In the genomic region with DNA sequence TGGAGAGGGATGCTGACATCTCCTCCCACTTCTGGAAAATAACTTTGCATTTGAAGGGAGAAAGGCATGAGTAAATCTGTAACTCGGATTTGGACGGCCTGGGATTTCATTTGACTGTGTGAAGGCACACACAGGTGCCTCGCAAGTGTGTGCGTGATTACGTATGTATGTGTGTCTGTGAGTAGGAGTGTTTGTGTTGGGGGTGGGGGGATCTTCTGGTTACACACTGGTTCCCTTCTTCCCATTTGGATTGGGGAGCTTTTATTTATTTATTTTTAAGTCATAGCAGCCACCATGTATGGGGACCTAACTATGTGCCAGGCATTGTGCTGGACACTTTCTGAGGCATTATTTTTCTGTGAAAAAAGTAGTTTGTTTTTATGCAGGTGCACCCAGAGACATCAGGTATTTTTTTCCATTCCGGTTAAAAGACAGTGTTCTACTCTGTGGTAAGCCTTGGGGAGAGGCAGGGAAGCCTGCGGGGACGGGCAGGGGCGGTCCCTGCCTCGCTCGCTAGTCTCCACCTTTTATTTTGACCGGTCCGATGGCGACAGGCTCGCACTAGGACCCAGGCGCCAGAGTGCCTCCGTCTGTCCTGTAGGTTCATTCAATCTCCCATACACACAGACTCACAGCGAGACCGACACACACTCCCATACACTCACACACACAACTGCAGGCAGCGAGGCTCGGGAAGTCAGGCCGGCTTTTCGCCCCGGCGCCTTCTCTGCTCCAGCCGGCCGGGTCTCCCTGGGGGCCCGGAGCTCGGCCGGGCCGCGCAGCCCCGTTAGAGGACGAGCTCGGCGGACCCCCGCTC, we compare ENCODE assay signal across 8 cellular contexts. TPM values are rescaled to one million over a fixed set of nuclear protein-coding genes. Genes with fewer than 3 reads are reported as not detected.
DNase-seq lines count a peak whose midpoint lies in the region; ATAC-seq, FAIRE-seq and TF ChIP-seq lines count a peak whose summit lies in the region.

TSS of gene MXI1 (plus strand) at position 618 of the 817 bp plus-strand sequence. CDS start 204 bp downstream, outside the sequence.

- H3K9ac ChIP-seq in astrocyte (ENCODE audit: low read length) = peak within 1 kb of the TSS; percentile 83

- FAIRE-seq in astrocyte (lab: Jason Lieb, UNC) (no peak), pancreas (lab: Jason Lieb, UNC) (no peak)

- WGBS in pancreas, 2 donors = 2% methylated on average over 29 to 37 of the region's 37 CpGs

- peak within 1 kb of the TSS; percentile 100 for H3K4me3 Mint-ChIP-seq in astrocyte (ENCODE audit: unreplicated experiment)

- H3K79me2 ChIP-seq in astrocyte (ENCODE audit: insufficient read depth, low read length) = no peaks in the 10 kb centered on the region

- no peaks in the 10 kb centered on the region for H3K9me3 Mint-ChIP-seq in astrocyte (ENCODE audit: unreplicated experiment)

- H4K20me1 ChIP-seq in astrocyte (ENCODE audit: insufficient read depth, low read length) = peaks cover under 1% of the 10 kb centered on the region

- H3K27me3 ChIP-seq in GM06990 (replicated peaks; ENCODE audit: control insufficient read depth, insufficient read depth, low read length) (no peaks in the 10 kb centered on the region; the same call in 1 of the 2 replicates), SJCRH30 (no peaks in the 10 kb centered on the region; the same call in 1 of the 2 replicates), astrocyte (ENCODE audit: insufficient read depth, low read length) (peaks cover 19% of the 10 kb centered on the region), left ventricle myocardium inferior (ENCODE audit: low read depth) (no peaks in the 10 kb centered on the region), pancreas (no peaks in the 10 kb centered on the region)

- ATAC-seq in GM21786 (IDR thresholded peaks at IDR 0.05; ENCODE audit: unreplicated experiment) (peak; percentile 52), pancreas (peak in 3 of 4 donors; percentile 22 to 45 (median 35))

- H3K9me3 ChIP-seq in SJCRH30 (replicated peaks) (no peaks in the 10 kb centered on the region), astrocyte (ENCODE audit: insufficient read depth, low read depth, low read length) (no peaks in the 10 kb centered on the region), left ventricle myocardium inferior (replicated peaks) (no peaks in the 10 kb centered on the region), pancreas (no peaks in the 10 kb centered on the region)

- H2AFZ ChIP-seq in astrocyte (ENCODE audit: low read depth, low read length) = peak within 1 kb of the TSS; percentile 91

- peak within 1 kb of the TSS; percentile 83 for H3K27ac Mint-ChIP-seq in astrocyte (ENCODE audit: unreplicated experiment)

- DNase-seq in GM06990 (ENCODE audit: extremely low read depth, insufficient read length) = peak; percentile 59
- DNase-seq in HuH-7 (ENCODE audit: low spot score) = peak; percentile 84
- DNase-seq in SJCRH30 = peak; percentile 80 to 85
- peak; percentile 80 for DNase-seq in astrocyte (ENCODE audit: low read depth)
- peak; percentile 83 for DNase-seq in left ventricle myocardium inferior
- DNase-seq in pancreas = peak; percentile 60 to 85 (median 76)
- no peak for DNase-seq in OCI-M2 (lab: John Stamatoyannopoulos, UW; ENCODE audit: unreplicated experiment)

- H3K4me1 ChIP-seq in SJCRH30 = no peaks in the 10 kb centered on the region
- peaks cover 5% of the 10 kb centered on the region for H3K4me1 ChIP-seq in astrocyte (ENCODE audit: insufficient read depth, low read length)
- H3K4me1 ChIP-seq in left ventricle myocardium inferior = peaks cover 39% of the 10 kb centered on the region
- peaks cover 6 to 7% (median 7%) of the 10 kb centered on the region in 3 donors for H3K4me1 ChIP-seq in pancreas

- H3K27ac ChIP-seq in SJCRH30 (no peak within 1 kb of the TSS), astrocyte (ENCODE audit: low read depth, low read length) (no peak within 1 kb of the TSS), left ventricle myocardium inferior (replicated peaks) (peak within 1 kb of the TSS; percentile 96), pancreas (peak within 1 kb of the TSS; percentile 64 to 97 (median 93))

- no peaks in the 10 kb centered on the region for H3K36me3 Mint-ChIP-seq in astrocyte (ENCODE audit: low read depth, unreplicated experiment)

- H3K4me3 ChIP-seq in GM06990 (replicated peaks; ENCODE audit: low read depth, low read length) (peak within 1 kb of the TSS; percentile 65), SJCRH30 (peak within 1 kb of the TSS; percentile 75), astrocyte (ENCODE audit: insufficient read depth, low read depth, low read length) (peak within 1 kb of the TSS; percentile 82), left ventricle myocardium inferior (peak within 1 kb of the TSS; percentile 78), pancreas (peak within 1 kb of the TSS; percentile 38 to 78 (median 66))

- TF ChIP-seq CTCF in GM06990 (IDR thresholded peaks at IDR 0.05; ENCODE audit: insufficient read depth, low read length, poor library complexity, severe bottlenecking) (no peak), astrocyte (IDR thresholded peaks at IDR 0.05; ENCODE audit: insufficient read depth, low read depth, low read length) (no peak), left ventricle myocardium inferior (IDR thresholded peaks at IDR 0.05; ENCODE audit: borderline replicate concordance) (no peak), pancreas (IDR thresholded peaks at IDR 0.05) (no peak)

- peak within 1 kb of the TSS; percentile 99 for H3K4me2 ChIP-seq in astrocyte (ENCODE audit: low read length)

- peaks cover 8% of the 10 kb centered on the region for H3K4me1 Mint-ChIP-seq in astrocyte (ENCODE audit: low read depth, unreplicated experiment)

- H3K27me3 Mint-ChIP-seq in astrocyte (ENCODE audit: low read depth, unreplicated experiment) = peaks cover 24% of the 10 kb centered on the region

- no peaks in the 10 kb centered on the region for H3K36me3 ChIP-seq in GM06990 (ENCODE audit: control insufficient read depth, insufficient read depth, low read length)
- H3K36me3 ChIP-seq in SJCRH30 = no peaks in the 10 kb centered on the region
- H3K36me3 ChIP-seq in astrocyte (ENCODE audit: insufficient read depth, low read length) = no peaks in the 10 kb centered on the region
- no peaks in the 10 kb centered on the region for H3K36me3 ChIP-seq in left ventricle myocardium inferior
- H3K36me3 ChIP-seq in pancreas = no peaks in the 10 kb centered on the region

- intact Hi-C loops in left ventricle myocardium inferior (cut with micrococcal nuclease) = loop anchor here (10.0 kb wide), 1 partner anchor 62 kb away; no protein-coding TSS in a partner anchor
- intact Hi-C loops in pancreas (cut with DNase I) = loop anchor here in 1 of 3 donors (10.0 kb wide), 1 partner anchor 78 kb away; no protein-coding TSS in a partner anchor

RNA-seq across cellular contexts. Expression of gene MXI1, which starts in this region (rescaled TPM):
- 12.4 and 13.0 TPM in 2 replicates for total RNA-seq in SJCRH30 (2014; rRNA removed; shearing (Covaris generic))
- 31.5 and 35.4 TPM in 2 replicates for total RNA-seq in astrocyte
- 60.0 TPM for total RNA-seq in left ventricle myocardium inferior
- total RNA-seq in pancreas = 10 to 100 TPM; 17.8 to 30.5 (median 22.6) TPM
- polyA plus RNA-seq in pancreas = 10 to 100 TPM in 1 of 2 donors, 1 to 10 TPM in 1; 8.2 to 20.4 TPM

Comparison
In these comparisons a context has a peak if more than half of its experiments do, and no peak if none do; other contexts are left out.
1. H3K27ac ChIP-seq: peak in left ventricle myocardium inferior (single experiment) and pancreas (4 of 4); none in SJCRH30 (single experiment) and astrocyte (single experiment).
2. Peak in every context shown above with its lines, with median percentiles within 50 percentile points of each other: H3K4me3 ChIP-seq.